Comparison of ENCODE assay signal across 19 cellular contexts in genomic region chr3:33317963-33318708, GRCh38. TPM values are rescaled to one million over a fixed set of nuclear protein-coding genes. Genes with fewer than 3 reads are reported as not detected.
A peak's percentile ranks its signal among the peaks of the same experiment; 100 is the strongest.
DNase-seq lines count a peak whose midpoint lies in the region; ATAC-seq, FAIRE-seq and TF ChIP-seq lines count a peak whose summit lies in the region.
"Had no signal": no experiment of that assay in that cellular context is flagged by ENCODE, and none has a peak within 500 bp of the region (broad histone marks: within the 10 kb centered on the region; RNA-seq: fewer than 3 reads in every experiment).

No MANE protein-coding gene starts in this region.

- H3K36me3 ChIP-seq in K562 (ENCODE audit: control insufficient read depth, insufficient read depth, low read length), result no peaks in the 10 kb centered on the region
- no peaks in the 10 kb centered on the region for H3K36me3 ChIP-seq in effector memory CD4-positive, alpha-beta T cell (ENCODE audit: control insufficient read depth, insufficient read depth, low read length)

- WGBS in K562 (ENCODE audit: insufficient coverage, low coverage, missing lambda C conversion rate), result 0% methylated on average over 4 of the region's 4 CpGs

- in situ Hi-C loops in K562 (cut with MboI), result no loop called here

- TF ChIP-seq RAD21 in K562 (CRISPR knock-in tag; conservative IDR thresholded peaks at IDR 0.05 in 1 of 2, IDR thresholded peaks at IDR 0.05 in 1 of 2), result no peak

- no peak overlapping the region for H3K4me3 ChIP-seq in K562
- no peak overlapping the region for H3K4me3 ChIP-seq in effector memory CD4-positive, alpha-beta T cell (ENCODE audit: insufficient read depth, low read depth, low read length, poor library complexity, severe bottlenecking)
- H3K4me3 ChIP-seq: body of pancreas, hepatocyte had no signal

- H3K27me3 Mint-ChIP-seq in HFFc6 (ENCODE audit: insufficient read depth), result no peaks in the 10 kb centered on the region; the same call in 1 of the 2 replicates
- no peaks in the 10 kb centered on the region for H3K27me3 Mint-ChIP-seq in progenitor cell of endocrine pancreas

- H3K27ac ChIP-seq in 22Rv1, result peak overlapping the region; percentile 29
- H3K27ac ChIP-seq in K562 (ENCODE audit: extremely low read depth, low read depth, low read length), result no peak overlapping the region
- H3K27ac ChIP-seq in effector memory CD4-positive, alpha-beta T cell (ENCODE audit: insufficient read depth, low read length, poor library complexity, severe bottlenecking), result no peak overlapping the region
- H3K27ac ChIP-seq: body of pancreas, hepatocyte had no signal

- TF ChIP-seq CTCF in 22Rv1 (IDR thresholded peaks at IDR 0.05) (no peak), HFFc6 (IDR thresholded peaks at IDR 0.05) (no peak), K562 (IDR thresholded peaks at IDR 0.05 in 2 of 3, conservative IDR thresholded peaks at IDR 0.05 in 1 of 3; ENCODE audit: insufficient read depth in 2 of 3, low read depth in 1 of 3, low read length in 3 of 3) (no peak), progenitor cell of endocrine pancreas (IDR thresholded peaks at IDR 0.05; ENCODE audit: unreplicated experiment) (no peak)

- CTCF ChIA-PET in K562 (lab: Yijun Ruan, JAX; ENCODE audit: low intra/inter-chr PET ratio), result interaction anchor here (0.9 kb wide), 1 partner anchor 56 kb away, joined by 3 read pairs; no protein-coding TSS in a partner anchor

- H3K4me1 Mint-ChIP-seq in HFFc6 (ENCODE audit: low read depth) (peaks cover 80% of the 10 kb centered on the region), progenitor cell of endocrine pancreas (ENCODE audit: low read depth) (peaks cover 9% of the 10 kb centered on the region)
- H3K4me1 Mint-ChIP-seq: nephron progenitor cell had no signal

- no peak for TF ChIP-seq POLR2A in K562 (conservative IDR thresholded peaks at IDR 0.05)

- no peak overlapping the region for H3K4me2 ChIP-seq in K562 (ENCODE audit: insufficient read depth, low read length)
- H3K4me2 ChIP-seq: hepatocyte had no signal

- DNase-seq in HFFc6 (no peak), NOMO-1 treated with DMSO at 0.1 percent for 48 hours (lab: John Stamatoyannopoulos, UW; ENCODE audit: unreplicated experiment) (peak; percentile 72), K562 (ENCODE audit: extremely low read depth in 1 of 4, low spot score in 3 of 4) (no peak), progenitor cell of endocrine pancreas (ENCODE audit: low spot score, unreplicated experiment) (no peak), COLO668 (lab: John Stamatoyannopoulos, UW; ENCODE audit: unreplicated experiment) (no peak)
- DNase-seq in activated effector memory CD4-positive, alpha-beta T cell treated with anti-CD3 and anti-CD28 coated beads, Interleukin-2, amount 50 U/mL, for 16 hours, result no peak
- DNase-seq in effector memory CD4-positive, alpha-beta T cell, result no peak
- DNase-seq: activated naive CD4-positive, alpha-beta T cell treated with Interleukin-2 at 50 U/mL for 16 hours; body of pancreas; CD8-positive, alpha-beta memory T cell; GOT3; NCI-H187 treated with DMSO at 0.1 percent for 48 hours; nephron progenitor cell; retina had no signal

- POLR2A ChIA-PET in K562 (lab: Yijun Ruan, JAX), result interaction anchor here (0.7 to 0.9 kb wide), 2 partner anchors 9 to 37 kb away, joined by 3 read pairs; no protein-coding TSS in a partner anchor

- H3K36me3 Mint-ChIP-seq in HFFc6 (ENCODE audit: low read depth) (peaks cover 13% of the 10 kb centered on the region; the same call in 1 of the 2 replicates), progenitor cell of endocrine pancreas (ENCODE audit: insufficient read depth) (peaks cover 12% of the 10 kb centered on the region)
- H3K36me3 Mint-ChIP-seq: CD8-positive, alpha-beta memory T cell; memory B cell had no signal

- TF ChIP-seq EP300 in K562 (IDR thresholded peaks at IDR 0.05; ENCODE audit: low read length), result no peak

- no peak overlapping the region for H2AFZ ChIP-seq in K562 (ENCODE audit: low read depth, low read length)
- H2AFZ ChIP-seq: hepatocyte had no signal

- no peak for ATAC-seq in K562
- ATAC-seq: body of pancreas had no signal

- peak overlapping the region; percentile 13; the same call in 1 of the 2 replicates for H3K4me3 Mint-ChIP-seq in HFFc6
- H3K4me3 Mint-ChIP-seq in progenitor cell of endocrine pancreas (ENCODE audit: low read depth), result no peak overlapping the region
- H3K4me3 Mint-ChIP-seq: CD8-positive, alpha-beta memory T cell; memory B cell; nephron progenitor cell had no signal

- no TSS peak for BruUV-seq in K562 (replicated peaks; lab: Mats Ljungman, UMichigan)

- FAIRE-seq in K562 (lab: Jason Lieb, UNC), result no peak
- FAIRE-seq: GM12892, keratinocyte had no signal

- no peaks in the 10 kb centered on the region for H3K9me1 ChIP-seq in K562 (ENCODE audit: control insufficient read depth, insufficient read depth, low read length)

- H4K20me1 ChIP-seq in K562 (replicated peaks; ENCODE audit: control insufficient read depth, insufficient read depth, low read length), result no peaks in the 10 kb centered on the region

- H3K9me3 Mint-ChIP-seq in HFFc6, result no peaks in the 10 kb centered on the region
- H3K9me3 Mint-ChIP-seq in progenitor cell of endocrine pancreas (ENCODE audit: low read depth), result no peaks in the 10 kb centered on the region
- H3K9me3 Mint-ChIP-seq: memory B cell had no signal

- H3K9me3 ChIP-seq in K562 (replicated peaks; ENCODE audit: control insufficient read depth, insufficient read depth, low read depth, low read length), result no peaks in the 10 kb centered on the region
- no peaks in the 10 kb centered on the region for H3K9me3 ChIP-seq in effector memory CD4-positive, alpha-beta T cell (ENCODE audit: control insufficient read depth, low read length)
- H3K9me3 ChIP-seq: body of pancreas had no signal

- no peaks in the 10 kb centered on the region for H3K4me1 ChIP-seq in K562 (replicated peaks in 1 of 2; ENCODE audit: control insufficient read depth in 2 of 2, insufficient read depth in 2 of 2, low read length in 2 of 2)
- H3K4me1 ChIP-seq in effector memory CD4-positive, alpha-beta T cell (ENCODE audit: control insufficient read depth, insufficient read depth, low read length, poor library complexity, severe bottlenecking), result no peaks in the 10 kb centered on the region
- H3K4me1 ChIP-seq: body of pancreas had no signal

- H3K27ac Mint-ChIP-seq in HFFc6 (peak overlapping the region; percentile 35; the same call in 1 of the 2 replicates), progenitor cell of endocrine pancreas (no peak overlapping the region)
- H3K27ac Mint-ChIP-seq: CD8-positive, alpha-beta memory T cell; memory B cell; nephron progenitor cell had no signal

- intact Hi-C loops in K562 (cut with micrococcal nuclease), result no loop called here

- H3K9ac ChIP-seq in K562 (ENCODE audit: insufficient read depth in 1 of 2, low read depth in 2 of 2, low read length in 2 of 2), result no peak overlapping the region

- no peaks in the 10 kb centered on the region for H3K79me2 ChIP-seq in K562 (ENCODE audit: control insufficient read depth, insufficient read depth, low read length)
- H3K79me2 ChIP-seq: hepatocyte had no signal

- H3K27me3 ChIP-seq in K562 (ENCODE audit: control insufficient read depth in 2 of 2, insufficient read depth in 2 of 2, low read length in 2 of 2), result no peaks in the 10 kb centered on the region; a peak in 1 of 5 replicates
- peaks cover 2% of the 10 kb centered on the region for H3K27me3 ChIP-seq in effector memory CD4-positive, alpha-beta T cell (replicated peaks; ENCODE audit: control insufficient read depth, insufficient read depth, low read length, poor library complexity, severe bottlenecking)
- H3K27me3 ChIP-seq: body of pancreas, hepatocyte had no signal

TF ChIP-seq in K562, 482 proteins besides CTCF, POLR2A, EP300 and RAD21 (continues in another document):
- no peak for TF ChIP-seq THRA (IDR thresholded peaks at IDR 0.05)

RNA-seq across cellular contexts. Expression of gene FBXL2, which starts 40.9 kb away (rescaled TPM):
- 10 to 100 TPM in 4 of 6 experiments, 1 to 10 TPM in 2; 8.1 to 12.2 (median 10.3) TPM for total RNA-seq in HFFc6 (2021; fragmentation: NEBNext Ultra II Directional; extraction: Animal tissue kit (Norgen Biotek cat#: 25700))
- 15.1 and 18.8 TPM in 2 replicates for total RNA-seq in K562 (2011; cell fraction: chromatin; rRNA removed; ENCODE audit: low replicate concordance)
- total RNA-seq in K562 (2011; cell fraction: nucleolus; rRNA removed), result 8.7 and 8.8 TPM in 2 replicates
- 10.3 and 17.6 TPM in 2 replicates for total RNA-seq in K562 (2011; cell fraction: nucleoplasm; rRNA removed)
- total RNA-seq in K562 (2014; rRNA removed) (1.3 and 1.5 TPM in 2 replicates), K562 (2014; rRNA removed; fragmentation: Illumina TruSeq; extraction: Trizol) (1.8 and 1.9 TPM in 2 replicates), K562 (2015; rRNA removed; fragmentation: Illumina TruSeq; extraction: Trizol) (1.7 TPM in 2 replicates), K562 (2021) (1.6 and 2.2 TPM in 2 replicates), progenitor cell of endocrine pancreas (20.0 and 23.9 TPM in 2 replicates)
- polyA plus RNA-seq in K562 (2011; rRNA removed) (5.5 and 6.9 TPM in 2 replicates), K562 (2014; fragmentation: Illumina TruSeq; extraction: Trizol) (1.1 and 1.8 TPM in 2 replicates), K562 (2014; fragmentation: Nextera tagmentation; extraction: Ambion mirVana) (1 to 10 TPM; 2.2 to 2.4 TPM), K562 (2014; rRNA removed) (2.4 and 6.3 TPM in 2 replicates)
- polyA plus RNA-seq in K562 (2011; cell fraction: cytosol; rRNA removed), result 4.6 TPM in 2 replicates
- polyA plus RNA-seq in K562 (2011; cell fraction: nucleus; rRNA removed), result 26.6 and 29.0 TPM in 2 replicates
- polyA plus RNA-seq in K562 (2012), result 2.0 and 4.4 TPM in 2 replicates
- 4.6 and 5.1 TPM in 2 replicates for polyA minus RNA-seq in K562 (2011; rRNA and poly(A)+ RNA removed)
- polyA minus RNA-seq in K562 (2011; cell fraction: cytosol; rRNA and poly(A)+ RNA removed), result 1.6 and 2.5 TPM in 2 replicates
- 6.2 and 6.9 TPM in 2 replicates for polyA minus RNA-seq in K562 (2011; cell fraction: nucleus; rRNA and poly(A)+ RNA removed)
- total RNA-seq: CD8-positive, alpha-beta memory T cell had no signal
- polyA plus RNA-seq: CD8-positive, alpha-beta memory T cell had no signal
